Comparison of ENCODE assay signal across 17 cellular contexts in genomic region chr15:60017538-60018199, GRCh38. TPM values are rescaled to one million over a fixed set of nuclear protein-coding genes. Genes with fewer than 3 reads are reported as not detected.
DNase-seq lines count a peak whose midpoint lies in the region; ATAC-seq and TF ChIP-seq lines count a peak whose summit lies in the region.
"Had no signal": no experiment of that assay in that cellular context is flagged by ENCODE, and none has a peak within 500 bp of the region (broad histone marks: within the 10 kb centered on the region; RNA-seq: fewer than 3 reads in every experiment).

No MANE protein-coding gene starts in this region.

- no peak for TF ChIP-seq CTCF in upper lobe of left lung (IDR thresholded peaks at IDR 0.05)

- H3K27me3 ChIP-seq in upper lobe of left lung = no peaks in the 10 kb centered on the region
- H3K27me3 ChIP-seq: ovary had no signal

- H3K4me1 ChIP-seq in upper lobe of left lung = no peaks in the 10 kb centered on the region
- H3K4me1 ChIP-seq: Peyer's patch had no signal

- CTCF ChIA-PET in activated CD4-positive, alpha-beta memory T cell treated with anti-CD3 and anti-CD28 coated beads, Interleukin-2, amount 10 ng/mL, durations not matched to agents 7 days and 5 days (lab: Charles Lee) = no interaction called here

- peaks cover 0 to 8% (median 2%) of the 10 kb centered on the region in 4 donors for H3K9me3 ChIP-seq in upper lobe of left lung
- H3K9me3 ChIP-seq: ovary, Peyer's patch had no signal

- DNase-seq in CD1c-positive myeloid dendritic cell (ENCODE audit: extremely low spot score) = peak; percentile 85
- peak; percentile 67 for DNase-seq in M059J (ENCODE audit: low read depth)
- peak; percentile 33 for DNase-seq in activated CD4-positive, alpha-beta memory T cell treated with anti-CD3 and anti-CD28 coated beads, Interleukin-2, amount 10 ng/mL, durations not matched to agents 7 days and 5 days
- peak; percentile 22 for DNase-seq in fibroblast of gingiva (ENCODE audit: low read depth)
- no peak for DNase-seq in inferior parietal cortex (ENCODE audit: extremely low spot score)
- no peak for DNase-seq in stimulated activated CD4-positive, alpha-beta T cell treated with anti-CD3 and anti-CD28 coated beads, Interleukin-4, amount 100 ng/mL, for 1 hour
- no peak for DNase-seq in upper lobe of left lung
- no peak for DNase-seq in NCI-H526 treated with DMSO at 0.1 percent for 48 hours (lab: John Stamatoyannopoulos, UW)
- DNase-seq: activated gamma-delta T cell treated with Interleukin-2 at 50 U/mL for 16 hours; CD4-positive, alpha-beta T cell; NCI-H2081; ovary; Peyer's patch; stimulated activated naive CD4-positive, alpha-beta T cell had no signal

- peaks cover 31% of the 10 kb centered on the region for H3K4me1 Mint-ChIP-seq in activated CD4-positive, alpha-beta memory T cell treated with anti-CD3 and anti-CD28 coated beads, Interleukin-2, amount 10 ng/mL, durations not matched to agents 7 days and 5 days
- H3K4me1 Mint-ChIP-seq: memory B cell had no signal

- peaks cover 8% of the 10 kb centered on the region for H3K36me3 Mint-ChIP-seq in activated CD4-positive, alpha-beta memory T cell treated with anti-CD3 and anti-CD28 coated beads, Interleukin-2, amount 10 ng/mL, durations not matched to agents 7 days and 5 days (ENCODE audit: low read depth)

- no peak overlapping the region for H3K27ac ChIP-seq in upper lobe of left lung
- H3K27ac ChIP-seq: hepatocyte, ovary, Peyer's patch had no signal

- ATAC-seq in upper lobe of left lung (ENCODE audit: low FRiP score in 2 of 2) = no peak

- POLR2A ChIA-PET in activated CD4-positive, alpha-beta memory T cell treated with anti-CD3 and anti-CD28 coated beads, Interleukin-2, amount 10 ng/mL, durations not matched to agents 7 days and 5 days (lab: Charles Lee) = interaction anchor here (0.8 to 2.9 kb wide), 3 partner anchors 11 to 20 kb away, joined by 3 to 10 read pairs (median 5); partner anchors contain the start of gene FOXB1

- no peak for TF ChIP-seq POLR2A in upper lobe of left lung (IDR thresholded peaks at IDR 0.05)

- no peak for TF ChIP-seq EP300 in upper lobe of left lung (IDR thresholded peaks at IDR 0.05)

- peaks cover 7% of the 10 kb centered on the region for H3K9me3 Mint-ChIP-seq in activated CD4-positive, alpha-beta memory T cell treated with anti-CD3 and anti-CD28 coated beads, Interleukin-2, amount 10 ng/mL, durations not matched to agents 7 days and 5 days

- 13 to 22% methylated on average over 2 of the region's 2 CpGs for WGBS in upper lobe of left lung, 2 donors

- H3K4me3 Mint-ChIP-seq in activated CD4-positive, alpha-beta memory T cell treated with anti-CD3 and anti-CD28 coated beads, Interleukin-2, amount 10 ng/mL, durations not matched to agents 7 days and 5 days = no peak overlapping the region
- H3K4me3 Mint-ChIP-seq: CD4-positive, alpha-beta T cell; memory B cell had no signal

- H3K27me3 Mint-ChIP-seq in activated CD4-positive, alpha-beta memory T cell treated with anti-CD3 and anti-CD28 coated beads, Interleukin-2, amount 10 ng/mL, durations not matched to agents 7 days and 5 days = peaks cover 23% of the 10 kb centered on the region

- H3K4me3 ChIP-seq in upper lobe of left lung = no peak overlapping the region
- H3K4me3 ChIP-seq: hepatocyte, ovary, Peyer's patch had no signal

- peak overlapping the region; percentile 38 for H3K27ac Mint-ChIP-seq in activated CD4-positive, alpha-beta memory T cell treated with anti-CD3 and anti-CD28 coated beads, Interleukin-2, amount 10 ng/mL, durations not matched to agents 7 days and 5 days
- H3K27ac Mint-ChIP-seq: CD4-positive, alpha-beta T cell; memory B cell had no signal

- H3K36me3 ChIP-seq in upper lobe of left lung = no peaks in the 10 kb centered on the region
- H3K36me3 ChIP-seq: ovary, Peyer's patch had no signal

RNA-seq across cellular contexts. Expression of gene FOXB1, which starts 13.6 kb away (rescaled TPM):
- not detected in 2 replicates for total RNA-seq in M059J (2014; rRNA removed; shearing (Covaris generic))
- 1 to 10 TPM; 3.7 to 5.2 TPM for total RNA-seq in activated CD4-positive, alpha-beta memory T cell treated with anti-CD3 and anti-CD28 coated beads, Interleukin-2, amount 10 ng/mL, durations not matched to agents 7 days and 5 days
- total RNA-seq in upper lobe of left lung = not detected
- total RNA-seq: dermis microvascular lymphatic vessel endothelial cell, hepatocyte, Peyer's patch had no signal

Comparison
In these comparisons a context has a peak if more than half of its experiments do, and no peak if none do; other contexts are left out.
1. DNase-seq: peak in CD1c-positive myeloid dendritic cell (single experiment), M059J (single experiment), activated CD4-positive, alpha-beta memory T cell treated with anti-CD3 and anti-CD28 coated beads, Interleukin-2, amount 10 ng/mL, durations not matched to agents 7 days and 5 days (single experiment) and fibroblast of gingiva (single experiment); none in inferior parietal cortex (single experiment), stimulated activated CD4-positive, alpha-beta T cell treated with anti-CD3 and anti-CD28 coated beads, Interleukin-4, amount 100 ng/mL, for 1 hour (single experiment), upper lobe of left lung (0 of 2) and NCI-H526 treated with DMSO at 0.1 percent for 48 hours (single experiment).